31 cellular contexts compared by ENCODE assay signal in the genomic region with DNA sequence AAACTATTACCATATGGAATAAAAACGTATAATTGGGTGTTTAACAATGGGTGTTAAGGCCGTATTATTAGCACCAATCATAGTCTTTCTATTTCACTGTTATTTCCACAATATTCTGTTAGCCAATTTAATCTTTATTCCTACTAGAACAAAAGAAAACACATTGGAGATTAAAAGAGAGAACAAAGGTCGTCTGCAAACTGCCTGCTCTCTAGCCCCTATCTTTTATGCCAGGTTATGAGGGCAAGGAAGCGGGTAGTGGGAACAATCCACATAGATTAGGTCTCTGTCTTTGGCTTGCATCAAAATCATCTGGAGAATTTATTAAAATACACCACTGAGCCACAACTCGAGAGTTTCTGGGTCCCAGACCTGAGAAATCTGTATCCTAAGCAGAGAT.
"Had no signal": no experiment of that assay in that cellular context is flagged by ENCODE, and none has a peak within 500 bp of the region (broad histone marks: within the 10 kb centered on the region; RNA-seq: fewer than 3 reads in every experiment).

No MANE protein-coding gene starts in this region.

- H3K27ac Mint-ChIP-seq: activated B cell treated with CpG ODN at 0.5 μM for 24 hours; activated CD4-positive, alpha-beta memory T cell treated with anti-CD3 and anti-CD28 coated beads, Interleukin-2, amount 10 ng/mL, durations not matched to agents 7 days and 5 days; activated CD8-positive, alpha-beta memory T cell treated with anti-CD3 and anti-CD28 coated beads, Interleukin-2, amount 10 ng/mL, durations not matched to agents 7 days and 5 days; activated naive CD4-positive, alpha-beta T cell treated with anti-CD3 and anti-CD28 coated beads, Interleukin-2, amount 10 ng/mL, durations not matched to agents 7 days and 5 days; activated naive CD8-positive, alpha-beta T cell; activated naive CD8-positive, alpha-beta T cell treated with anti-CD3 and anti-CD28 coated beads, Interleukin-2, amount 50 U/mL, for 24 hours; brain; T-helper 1 cell treated with Interleukin-12 subunit alpha and Interleukin-12 subunit beta and Interleukin-4 antibody, amounts not matched to agents 30 μg/mL and 1 μg/mL, for 36 hours; T-helper 2 cell treated with Interferon-gamma antibody and Interleukin-4, amounts not matched to agents 5 μg/mL and 100 μg/mL, for 36 hours had no signal

- H3K27ac ChIP-seq: SJSA1 had no signal

- FAIRE-seq: bronchial epithelial cell, TTC549 had no signal

- H3K36me3 Mint-ChIP-seq: activated CD8-positive, alpha-beta memory T cell treated with anti-CD3 and anti-CD28 coated beads, Interleukin-2, amount 10 ng/mL, durations not matched to agents 7 days and 5 days; activated naive CD4-positive, alpha-beta T cell treated with anti-CD3 and anti-CD28 coated beads, Interleukin-2, amount 10 ng/mL, durations not matched to agents 7 days and 5 days; activated naive CD8-positive, alpha-beta T cell; brain had no signal

- H3K9me3 Mint-ChIP-seq: activated B cell treated with CpG ODN at 0.5 μM for 24 hours; activated naive CD8-positive, alpha-beta T cell treated with anti-CD3 and anti-CD28 coated beads, Interleukin-2, amount 50 U/mL, for 24 hours had no signal

- H3K27me3 Mint-ChIP-seq: activated B cell treated with CpG ODN at 0.5 μM for 24 hours; activated CD4-positive, alpha-beta memory T cell treated with anti-CD3 and anti-CD28 coated beads, Interleukin-2, amount 10 ng/mL, durations not matched to agents 7 days and 5 days; activated CD8-positive, alpha-beta memory T cell treated with anti-CD3 and anti-CD28 coated beads, Interleukin-2, amount 10 ng/mL, durations not matched to agents 7 days and 5 days; activated naive CD4-positive, alpha-beta T cell treated with anti-CD3 and anti-CD28 coated beads, Interleukin-2, amount 10 ng/mL, durations not matched to agents 7 days and 5 days; activated naive CD8-positive, alpha-beta T cell; activated naive CD8-positive, alpha-beta T cell treated with anti-CD3 and anti-CD28 coated beads, Interleukin-2, amount 50 U/mL, for 24 hours; brain had no signal

- H3K36me3 ChIP-seq: SJSA1 had no signal

- H3K4me3 ChIP-seq: SJSA1 had no signal

- H3K4me3 Mint-ChIP-seq: activated B cell treated with CpG ODN at 0.5 μM for 24 hours; activated CD4-positive, alpha-beta memory T cell treated with anti-CD3 and anti-CD28 coated beads, Interleukin-2, amount 10 ng/mL, durations not matched to agents 7 days and 5 days; activated CD8-positive, alpha-beta memory T cell treated with anti-CD3 and anti-CD28 coated beads, Interleukin-2, amount 10 ng/mL, durations not matched to agents 7 days and 5 days; activated naive CD4-positive, alpha-beta T cell treated with anti-CD3 and anti-CD28 coated beads, Interleukin-2, amount 10 ng/mL, durations not matched to agents 7 days and 5 days; activated naive CD8-positive, alpha-beta T cell; activated naive CD8-positive, alpha-beta T cell treated with anti-CD3 and anti-CD28 coated beads, Interleukin-2, amount 50 U/mL, for 24 hours; brain; T-helper 1 cell treated with Interleukin-12 subunit alpha and Interleukin-12 subunit beta and Interleukin-4 antibody, amounts not matched to agents 30 μg/mL and 1 μg/mL, for 36 hours; T-helper 2 cell treated with Interferon-gamma antibody and Interleukin-4, amounts not matched to agents 5 μg/mL and 100 μg/mL, for 36 hours had no signal

- ATAC-seq: activated CD8-positive, alpha-beta memory T cell treated with anti-CD3 and anti-CD28 coated beads, Interleukin-2, amount 10 ng/mL, durations not matched to agents 7 days and 5 days; activated naive CD8-positive, alpha-beta T cell treated with anti-CD3 and anti-CD28 coated beads, Interleukin-2, amount 50 U/mL, for 24 hours; Panc1 had no signal

- H3K9me3 ChIP-seq: SJSA1, SK-N-SH had no signal

- H3K4me1 Mint-ChIP-seq: activated B cell treated with CpG ODN at 0.5 μM for 24 hours; activated CD4-positive, alpha-beta memory T cell treated with anti-CD3 and anti-CD28 coated beads, Interleukin-2, amount 10 ng/mL, durations not matched to agents 7 days and 5 days; activated CD8-positive, alpha-beta memory T cell treated with anti-CD3 and anti-CD28 coated beads, Interleukin-2, amount 10 ng/mL, durations not matched to agents 7 days and 5 days; activated naive CD4-positive, alpha-beta T cell treated with anti-CD3 and anti-CD28 coated beads, Interleukin-2, amount 10 ng/mL, durations not matched to agents 7 days and 5 days; activated naive CD8-positive, alpha-beta T cell treated with anti-CD3 and anti-CD28 coated beads, Interleukin-2, amount 50 U/mL, for 24 hours; brain had no signal

- H3K4me1 ChIP-seq: SJSA1 had no signal

- H3K27me3 ChIP-seq: SJSA1 had no signal

- H3K9me2 ChIP-seq: SK-N-SH had no signal

- H3K4me2 ChIP-seq: SK-N-SH had no signal

- DNase-seq: activated B cell treated with CpG ODN at 0.5 μM for 24 hours; activated CD4-positive, alpha-beta memory T cell treated with anti-CD3 and anti-CD28 coated beads, Interleukin-2, amount 10 ng/mL, durations not matched to agents 7 days and 5 days; activated CD4-positive, alpha-beta T cell treated with anti-CD3 and anti-CD28 coated beads for 4 hours; activated CD4-positive, alpha-beta T cell treated with anti-CD3 and anti-CD28 coated beads, Interleukin-2, amount 50 U/mL, for 1 hour; activated CD4-positive, CD25-positive, alpha-beta regulatory T cell treated with anti-CD3 and anti-CD28 coated beads, Interleukin-2, amount 50 U/mL, for 72 hours; activated CD8-positive, alpha-beta memory T cell treated with anti-CD3 and anti-CD28 coated beads for 24 hours; activated CD8-positive, alpha-beta memory T cell treated with anti-CD3 and anti-CD28 coated beads, Interleukin-2, amount 10 ng/mL, durations not matched to agents 7 days and 5 days; activated CD8-positive, alpha-beta memory T cell treated with anti-CD3 and anti-CD28 coated beads, Interleukin-2, amount 50 U/mL, for 48 hours; activated effector memory CD4-positive, alpha-beta T cell treated with Interleukin-2 at 50 U/mL for 16 hours; activated naive CD4-positive, alpha-beta T cell treated with anti-CD3 and anti-CD28 coated beads, Interleukin-2, amount 10 ng/mL, durations not matched to agents 7 days and 5 days; activated naive CD8-positive, alpha-beta T cell treated with anti-CD3 and anti-CD28 coated beads, Interleukin-2, amount 50 U/mL, for 24 hours; activated T-cell treated with anti-CD3 and anti-CD28 coated beads, Interleukin-2, amount 50 U/mL, for 48 hours; anterior cingulate cortex; caudate nucleus; NCI-H1105; NCI-H1436; NCI-H1694 treated with DMSO at 0.1 percent for 48 hours; NCI-H2029; NCI-H345; NCI-H524 treated with DMSO at 0.1 percent for 48 hours; RPMI8226; SHP77 treated with DMSO at 0.1 percent for 48 hours; SK-N-SH had no signal

- H3K9ac ChIP-seq: SK-N-SH had no signal
